In the genomic region with DNA sequence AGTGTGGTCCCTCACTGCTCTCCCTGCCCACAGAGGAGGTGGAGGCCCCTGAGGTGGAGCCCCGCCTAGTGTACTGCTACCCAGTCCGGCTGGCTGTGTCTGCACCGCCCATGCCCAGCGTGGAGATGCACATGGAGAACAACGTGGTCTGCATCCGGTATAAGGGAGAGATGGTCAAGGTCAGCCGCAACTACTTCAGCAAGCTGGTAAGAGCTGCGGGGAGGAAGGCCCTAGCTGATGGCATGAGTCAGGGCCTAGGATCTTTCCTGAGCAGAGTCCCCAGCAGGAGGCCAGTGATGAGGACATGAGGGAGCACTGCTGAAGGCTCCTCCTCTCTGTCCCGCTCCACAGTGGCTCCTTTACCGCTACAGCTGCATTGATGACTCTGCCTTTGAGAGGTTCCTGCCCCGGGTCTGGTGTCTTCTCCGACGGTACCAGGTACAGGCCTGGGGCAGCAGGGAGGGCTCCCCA, we compare ENCODE assay signal across 12 cellular contexts. TPM values are rescaled to one million over a fixed set of nuclear protein-coding genes. Genes with fewer than 3 reads are reported as not detected.
DNase-seq lines count a peak whose midpoint lies in the region; ATAC-seq and TF ChIP-seq lines count a peak whose summit lies in the region.
"Had no signal": no experiment of that assay in that cellular context is flagged by ENCODE, and none has a peak within 500 bp of the region (broad histone marks: within the 10 kb centered on the region; RNA-seq: fewer than 3 reads in every experiment).

No MANE protein-coding gene starts in this region.

- H4K20me1 ChIP-seq in fibroblast of lung (ENCODE audit: control insufficient read depth, extremely low read depth, insufficient read depth, low read length): no peaks in the 10 kb centered on the region

- no peaks in the 10 kb centered on the region for H3K27me3 ChIP-seq in fibroblast of lung (ENCODE audit: control insufficient read depth, insufficient read depth, low read length)
- H3K27me3 ChIP-seq: tibial artery had no signal

- no peak overlapping the region for H3K4me3 ChIP-seq in fibroblast of lung (replicated peaks in 1 of 4; ENCODE audit: control extremely low read depth in 1 of 4, insufficient read depth in 1 of 4, low read depth in 3 of 4, low read length in 4 of 4)
- H3K4me3 ChIP-seq: tibial artery had no signal

- no peak overlapping the region for H3K4me2 ChIP-seq in fibroblast of lung (ENCODE audit: extremely low read depth, insufficient read depth, low read length)

- TF ChIP-seq CTCF in RWPE1 (conservative IDR thresholded peaks at IDR 0.05; ENCODE audit: low read depth) (no peak), fibroblast of lung (conservative IDR thresholded peaks at IDR 0.05 in 1 of 2, IDR thresholded peaks at IDR 0.05 in 1 of 2; ENCODE audit: low read depth in 1 of 2, low read length in 2 of 2) (no peak)

- H3K36me3 ChIP-seq in fibroblast of lung (ENCODE audit: control insufficient read depth, insufficient read depth, low read length): peaks cover 64% of the 10 kb centered on the region

- no peak overlapping the region for H3K9ac ChIP-seq in fibroblast of lung (ENCODE audit: insufficient read depth, low read length)

- ATAC-seq in stimulated activated naive B cell treated with anti-CD40 and anti-IgM and Interleukin-4, amounts not matched to agents 10 μg/mL and 1 μg/mL and 100 μg/mL, for 72 hours (replicated peaks): no peak
- no peak for ATAC-seq in HG02884 (IDR thresholded peaks at IDR 0.05; ENCODE audit: unreplicated experiment)
- ATAC-seq: WTC11 had no signal

- no peaks in the 10 kb centered on the region for H3K9me3 ChIP-seq in fibroblast of lung (ENCODE audit: control insufficient read depth, insufficient read depth, low read depth, low read length)
- H3K9me3 ChIP-seq: tibial artery had no signal

- no peak overlapping the region for H3K4me3 Mint-ChIP-seq in stimulated activated naive B cell treated with anti-CD40 and anti-IgM and Interleukin-4, amounts not matched to agents 10 μg/mL and 1 μg/mL and 100 μg/mL, for 72 hours
- H3K4me3 Mint-ChIP-seq: WTC11 had no signal

- H3K4me1 ChIP-seq in fibroblast of lung (ENCODE audit: control insufficient read depth, extremely low read depth, insufficient read depth, low read length): peaks cover 2% of the 10 kb centered on the region

- H3K36me3 Mint-ChIP-seq in stimulated activated naive B cell treated with anti-CD40 and anti-IgM and Interleukin-4, amounts not matched to agents 10 μg/mL and 1 μg/mL and 100 μg/mL, for 72 hours: peaks cover 46 to 49% of the 10 kb centered on the region in 2 donors

- H3K27ac Mint-ChIP-seq in stimulated activated naive B cell treated with anti-CD40 and anti-IgM and Interleukin-4, amounts not matched to agents 10 μg/mL and 1 μg/mL and 100 μg/mL, for 72 hours: peak overlapping the region; percentile 88
- H3K27ac Mint-ChIP-seq: WTC11 had no signal

- no peak overlapping the region for H2AFZ ChIP-seq in fibroblast of lung (ENCODE audit: low read length)

- H3K27me3 Mint-ChIP-seq in stimulated activated naive B cell treated with anti-CD40 and anti-IgM and Interleukin-4, amounts not matched to agents 10 μg/mL and 1 μg/mL and 100 μg/mL, for 72 hours: no peaks in the 10 kb centered on the region

- peaks cover 16 to 18% of the 10 kb centered on the region in 2 donors for H3K4me1 Mint-ChIP-seq in stimulated activated naive B cell treated with anti-CD40 and anti-IgM and Interleukin-4, amounts not matched to agents 10 μg/mL and 1 μg/mL and 100 μg/mL, for 72 hours
- H3K4me1 Mint-ChIP-seq: WTC11 had no signal

- H3K79me2 ChIP-seq in fibroblast of lung (ENCODE audit: control insufficient read depth, insufficient read depth, low read length): no peaks in the 10 kb centered on the region

- H3K27ac ChIP-seq in RWPE1 (peak overlapping the region; percentile 86), fibroblast of lung (ENCODE audit: insufficient read depth, low read length) (peak overlapping the region; percentile 9)
- H3K27ac ChIP-seq: 22Rv1 had no signal

- POLR2A ChIA-PET in RWPE1 (lab: Yijun Ruan, JAX; ENCODE audit: low non-redundant PET): interaction anchor here (5.6 kb wide), 1 partner anchor 11 kb away, joined by 35 read pairs; the partner anchor contains the start of gene PCIF1

- CTCF ChIA-PET in RWPE1 (lab: Yijun Ruan, JAX): interaction anchor here (0.7 to 2.1 kb wide), 5 partner anchors 9 to 388 kb away, joined by 3 to 9 read pairs (median 4); no protein-coding TSS in a partner anchor

- H3K9me3 Mint-ChIP-seq in stimulated activated naive B cell treated with anti-CD40 and anti-IgM and Interleukin-4, amounts not matched to agents 10 μg/mL and 1 μg/mL and 100 μg/mL, for 72 hours: no peaks in the 10 kb centered on the region
- H3K9me3 Mint-ChIP-seq: WTC11 had no signal

- DNase-seq in NK-92 treated with Interleukin-12 subunit alpha and Interleukin-12 subunit beta, amount 100 ng/mL, for 24 hours (lab: John Stamatoyannopoulos, UW): peak; percentile 73
- DNase-seq in NK-92 (lab: John Stamatoyannopoulos, UW; ENCODE audit: unreplicated experiment): no peak
- no peak for DNase-seq in RWPE1 (ENCODE audit: low spot score)
- peak in 1 of 2 donors; percentile 50 for DNase-seq in fibroblast of lung (ENCODE audit: low read depth in 2 of 2)
- DNase-seq in stimulated activated naive B cell treated with anti-CD40 and anti-IgM and Interleukin-4, amounts not matched to agents 10 μg/mL and 1 μg/mL and 100 μg/mL, for 72 hours: no peak
- no peak for DNase-seq in NCI-H1417 (lab: John Stamatoyannopoulos, UW)
- DNase-seq in stimulated activated CD4-positive, alpha-beta T cell treated with anti-CD3 and anti-CD28 coated beads, Interleukin-12 subunit alpha, Interleukin-12 subunit beta, amount 100 ng/mL, for 4 hours: no peak
- DNase-seq: amniotic stem cell had no signal

RNA-seq across cellular contexts. Expression of gene PCIF1, which starts 11.2 kb away (rescaled TPM):
- 6.7 and 9.9 TPM in 2 replicates for total RNA-seq in fibroblast of lung
- 16.0 and 18.5 TPM in 2 replicates for polyA plus RNA-seq in fibroblast of lung
- polyA plus RNA-seq in fibroblast of lung (2012): 20.7 and 25.8 TPM in 2 replicates
- polyA minus RNA-seq in fibroblast of lung (ENCODE audit: low replicate concordance): 67.9 and 99.2 TPM in 2 replicates

RNA-seq across cellular contexts. Expression of gene ZNF335, which starts 26.3 kb away (rescaled TPM):
- total RNA-seq in fibroblast of lung: 7.2 and 10.2 TPM in 2 replicates
- polyA plus RNA-seq in fibroblast of lung: 4.8 and 6.7 TPM in 2 replicates
- polyA plus RNA-seq in fibroblast of lung (2012): 6.9 and 8.5 TPM in 2 replicates
- 24.7 and 35.4 TPM in 2 replicates for polyA minus RNA-seq in fibroblast of lung (ENCODE audit: low replicate concordance)

RNA-seq across cellular contexts. Expression of gene PLTP, which starts 33.8 kb away (rescaled TPM):
- total RNA-seq in fibroblast of lung: 110 and 132 TPM in 2 replicates
- 28.5 and 63.1 TPM in 2 replicates for polyA plus RNA-seq in fibroblast of lung
- 36.1 and 77.6 TPM in 2 replicates for polyA plus RNA-seq in fibroblast of lung (2012)
- 64.5 and 131 TPM in 2 replicates for polyA minus RNA-seq in fibroblast of lung (ENCODE audit: low replicate concordance)

RNA-seq across cellular contexts. Expression of gene CTSA, which starts 54.6 kb away (rescaled TPM):
- total RNA-seq in fibroblast of lung: 104 and 116 TPM in 2 replicates
- 364 and 413 TPM in 2 replicates for polyA plus RNA-seq in fibroblast of lung
- 279 and 286 TPM in 2 replicates for polyA plus RNA-seq in fibroblast of lung (2012)
- polyA minus RNA-seq in fibroblast of lung (ENCODE audit: low replicate concordance): 302 and 333 TPM in 2 replicates

RNA-seq across cellular contexts. Expression of gene NEURL2, which starts 54.7 kb away (rescaled TPM):
- 7.1 and 8.0 TPM in 2 replicates for total RNA-seq in fibroblast of lung
- 0.75 and 0.77 TPM in 2 replicates for polyA plus RNA-seq in fibroblast of lung
- 2.0 and 2.1 TPM in 2 replicates for polyA plus RNA-seq in fibroblast of lung (2012)
- 0.31 TPM in 1 of 2 replicates, not detected in the other for polyA minus RNA-seq in fibroblast of lung (ENCODE audit: low replicate concordance)
